Comparison of ENCODE assay signal across 11 cellular contexts in genomic region chr2:30611572-30611971, GRCh38.
A peak's percentile ranks its signal among the peaks of the same experiment; 100 is the strongest.
DNase-seq lines count a peak whose midpoint lies in the region; ATAC-seq, FAIRE-seq and TF ChIP-seq lines count a peak whose summit lies in the region.
"Had no signal": no experiment of that assay in that cellular context is flagged by ENCODE, and none has a peak within 500 bp of the region (broad histone marks: within the 10 kb centered on the region; RNA-seq: fewer than 3 reads in every experiment).

No MANE protein-coding gene starts in this region.

- no peak for TF ChIP-seq CTCF in prostate gland (IDR thresholded peaks at IDR 0.05)

- peak; percentile 15 for DNase-seq in ELF-1 (ENCODE audit: low read depth, low spot score)
- DNase-seq in NCI-H2029 treated with DMSO at 0.1 percent for 48 hours (lab: John Stamatoyannopoulos, UW): peak; percentile 11
- DNase-seq in epidermal melanocyte (ENCODE audit: insufficient read length, low spot score): peak; percentile 19
- no peak for DNase-seq in trophoblast cell
- DNase-seq in prostate gland (ENCODE audit: low spot score): no peak
- DNase-seq in NCI-H345 (lab: John Stamatoyannopoulos, UW): no peak
- DNase-seq in frontal cortex (ENCODE audit: low spot score in 2 of 2): no peak
- DNase-seq: activated T-cell treated with anti-CD3 and anti-CD28 coated beads, Interleukin-2, amount 50 U/mL, for 1 hour; endodermal cell; NCI-H2171 had no signal

- H3K9ac ChIP-seq in trophoblast cell (ENCODE audit: low read length): no peak overlapping the region

- peak overlapping the region; percentile 3 for H4K91ac ChIP-seq in trophoblast cell (ENCODE audit: low read depth, low read length)

- H3K9me3 ChIP-seq in trophoblast cell (ENCODE audit: insufficient read depth, low read depth, low read length) (no peaks in the 10 kb centered on the region), prostate gland (no peaks in the 10 kb centered on the region)

- H3K36me3 ChIP-seq in trophoblast cell (ENCODE audit: control insufficient read depth in 1 of 2, insufficient read depth in 2 of 2, low read length in 2 of 2) (no peaks in the 10 kb centered on the region), prostate gland (no peaks in the 10 kb centered on the region)

- H3K14ac ChIP-seq in trophoblast cell (ENCODE audit: low read length): peak overlapping the region; percentile 17

- H2BK5ac ChIP-seq in trophoblast cell (ENCODE audit: low read depth, low read length, poor library complexity): no peak overlapping the region

- H2AFZ ChIP-seq in trophoblast cell (ENCODE audit: insufficient read depth, low read length, poor library complexity): no peak overlapping the region

- H4K8ac ChIP-seq in trophoblast cell (ENCODE audit: low read depth, low read length): no peak overlapping the region

- no peak overlapping the region for H2AK5ac ChIP-seq in trophoblast cell (ENCODE audit: low read length)

- no peak overlapping the region for H4K12ac ChIP-seq in trophoblast cell (ENCODE audit: low read depth, low read length)

- H3K4me3 ChIP-seq in trophoblast cell (ENCODE audit: low read depth, low read length) (no peak overlapping the region), prostate gland (no peak overlapping the region)

- no peak overlapping the region for H3K23ac ChIP-seq in trophoblast cell (ENCODE audit: low read length)

- FAIRE-seq in frontal cortex (lab: Jason Lieb, UNC): no peak

- H2BK12ac ChIP-seq in trophoblast cell (ENCODE audit: low read length): peak overlapping the region; percentile 33

- no peak for TF ChIP-seq POLR2A in prostate gland (IDR thresholded peaks at IDR 0.05)
- no peak for TF ChIP-seq POLR2A in GM18505 (IDR thresholded peaks at IDR 0.05; ENCODE audit: borderline replicate concordance, extremely low read depth, insufficient read depth, insufficient read length)

- H3K18ac ChIP-seq in trophoblast cell (ENCODE audit: low read length): peak overlapping the region; percentile 23

- H3K79me2 ChIP-seq in trophoblast cell (ENCODE audit: control insufficient read depth, insufficient read depth, low read length, poor library complexity): no peaks in the 10 kb centered on the region

- no CpG with 5 or more reads among the region's 4 CpGs for WGBS in trophoblast cell (ENCODE audit: extremely low coverage, insufficient coverage, insufficient read length)
- 85% methylated on average over 4 of the region's 4 CpGs for WGBS in prostate gland

- no peak overlapping the region for H3K4me2 ChIP-seq in trophoblast cell (ENCODE audit: low read length)

- H3K79me1 ChIP-seq in trophoblast cell (ENCODE audit: low read length): peaks cover 13% of the 10 kb centered on the region

- ATAC-seq in GM18505 (IDR thresholded peaks at IDR 0.05; ENCODE audit: unreplicated experiment): no peak

- no peaks in the 10 kb centered on the region for H3K27me3 ChIP-seq in trophoblast cell (ENCODE audit: insufficient read depth, low read length)
- H3K27me3 ChIP-seq in prostate gland (replicated peaks; ENCODE audit: insufficient read depth): no peaks in the 10 kb centered on the region

- H3K27ac ChIP-seq in trophoblast cell (ENCODE audit: low read depth, low read length) (peak overlapping the region; percentile 13), prostate gland (no peak overlapping the region)

- H3K4me1 ChIP-seq in trophoblast cell (ENCODE audit: control insufficient read depth in 1 of 2, insufficient read depth in 2 of 2, low read length in 2 of 2): peaks cover 8 to 12% of the 10 kb centered on the region in 2 experiments
- no peaks in the 10 kb centered on the region for H3K4me1 ChIP-seq in prostate gland (replicated peaks)

- intact Hi-C loops in prostate gland (cut with DNase I): no loop called here

- no peak overlapping the region for H3K4ac ChIP-seq in trophoblast cell (ENCODE audit: low read depth, low read length)

- peak overlapping the region; percentile 8 for H2BK120ac ChIP-seq in trophoblast cell (ENCODE audit: insufficient read depth, low read length, poor library complexity)

Comparison
In these comparisons a context has a peak if more than half of its experiments do, and no peak if none do; other contexts are left out.
1. DNase-seq: peak in ELF-1 (single experiment), NCI-H2029 treated with DMSO at 0.1 percent for 48 hours (single experiment) and epidermal melanocyte (single experiment); none in trophoblast cell (0 of 2), prostate gland (single experiment), NCI-H345 (single experiment) and frontal cortex (0 of 2).